In genomic region chr3:37712918-37713819, GRCh38 we compare ENCODE assay signal across 1 cellular context.
TF ChIP-seq lines count a peak whose summit lies in the region.

No MANE protein-coding gene starts in this region.

TF ChIP-seq in HCT116, 20 proteins besides CTCF, POLR2A, EP300 and RAD21 (continued from another document):
- no peak for TF ChIP-seq ZBTB33 (IDR thresholded peaks at IDR 0.05; ENCODE audit: extremely low read depth, insufficient replicate concordance, low read length)
- no peak for TF ChIP-seq MAX (IDR thresholded peaks at IDR 0.05)
- TF ChIP-seq ATF3 (IDR thresholded peaks at IDR 0.05): no peak
- no peak for TF ChIP-seq SP1 (IDR thresholded peaks at IDR 0.05; ENCODE audit: low read depth)
- no peak for TF ChIP-seq EZH2 (IDR thresholded peaks at IDR 0.05)
- no peak for TF ChIP-seq ZFX (IDR thresholded peaks at IDR 0.05)
- no peak for TF ChIP-seq EGR1 (IDR thresholded peaks at IDR 0.05; ENCODE audit: low read depth)
- no peak for TF ChIP-seq CEBPB (IDR thresholded peaks at IDR 0.05; ENCODE audit: low read depth)
- no peak for TF ChIP-seq POLR2AphosphoS5 (IDR thresholded peaks at IDR 0.05; ENCODE audit: low read depth, low read length)
